ENCODE assay signal across 8 cellular contexts in the genomic region with DNA sequence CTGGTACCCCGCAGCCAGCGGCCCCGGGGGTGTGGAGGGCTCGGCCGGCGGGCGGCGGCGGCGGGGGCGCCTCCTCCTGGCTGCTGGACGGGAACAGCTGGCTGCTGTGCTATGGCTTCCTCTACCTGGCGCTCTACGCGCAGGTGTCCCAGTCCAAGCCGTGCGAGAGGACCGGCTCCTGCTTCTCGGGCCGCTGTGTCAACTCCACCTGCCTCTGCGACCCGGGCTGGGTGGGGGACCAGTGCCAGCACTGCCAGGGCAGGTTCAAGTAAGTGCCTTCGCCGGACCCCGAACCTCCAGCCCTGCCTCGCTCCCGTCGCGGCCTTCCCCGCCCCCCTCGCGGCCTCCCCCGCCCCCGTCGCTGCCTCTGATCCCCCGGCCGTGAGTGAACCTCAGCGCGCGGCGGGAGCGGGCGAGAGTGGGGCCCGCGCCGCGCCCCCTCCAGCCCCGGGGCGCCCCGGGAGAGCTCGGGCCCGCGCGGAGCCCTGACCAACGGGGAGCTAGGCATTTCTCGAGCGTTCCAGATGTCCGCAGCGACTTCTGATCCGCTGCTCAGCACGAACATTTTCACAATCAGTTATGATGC. TPM values are rescaled to one million over a fixed set of nuclear protein-coding genes. Genes with fewer than 3 reads are reported as not detected.
DNase-seq lines count a peak whose midpoint lies in the region; ATAC-seq and TF ChIP-seq lines count a peak whose summit lies in the region.

No MANE protein-coding gene starts in this region.

- DNase-seq in HL-60 (ENCODE audit: low read depth in 1 of 2, low spot score in 1 of 2) (no peak), GDM1 (lab: John Stamatoyannopoulos, UW) (no peak)
- peak in 1 of 2 donors; percentile 21 for DNase-seq in activated naive CD4-positive, alpha-beta T cell treated with anti-CD3 and anti-CD28 coated beads, Interleukin-2, amount 50 U/mL, for 72 hours (ENCODE audit: low spot score in 2 of 2)
- no peak for DNase-seq in stimulated activated naive B cell treated with anti-CD40 and anti-IgM and Interleukin-4, amounts not matched to agents 10 μg/mL and 1 μg/mL and 100 μg/mL, for 72 hours
- DNase-seq in activated CD4-positive, CD25-positive, alpha-beta regulatory T cell (lab: John Stamatoyannopoulos, UW): no peak

- peaks cover 4 to 16% of the 10 kb centered on the region in 2 donors for H3K4me1 Mint-ChIP-seq in stimulated activated naive B cell treated with anti-CD40 and anti-IgM and Interleukin-4, amounts not matched to agents 10 μg/mL and 1 μg/mL and 100 μg/mL, for 72 hours

- H3K9me3 Mint-ChIP-seq in activated naive CD4-positive, alpha-beta T cell treated with anti-CD3 and anti-CD28 coated beads, Interleukin-2, amount 50 U/mL, for 72 hours: no peaks in the 10 kb centered on the region
- no peaks in the 10 kb centered on the region for H3K9me3 Mint-ChIP-seq in stimulated activated naive B cell treated with anti-CD40 and anti-IgM and Interleukin-4, amounts not matched to agents 10 μg/mL and 1 μg/mL and 100 μg/mL, for 72 hours

- peak; percentile 36 for TF ChIP-seq CTCF in GM12873 (IDR thresholded peaks at IDR 0.05; ENCODE audit: insufficient read depth, low read depth, low read length, missing control alignments)
- no peak for TF ChIP-seq CTCF in HL-60 (IDR thresholded peaks at IDR 0.05; ENCODE audit: insufficient read depth, low read length)

- H3K27ac Mint-ChIP-seq in activated naive CD4-positive, alpha-beta T cell treated with anti-CD3 and anti-CD28 coated beads, Interleukin-2, amount 50 U/mL, for 72 hours: no peak overlapping the region
- H3K27ac Mint-ChIP-seq in stimulated activated naive B cell treated with anti-CD40 and anti-IgM and Interleukin-4, amounts not matched to agents 10 μg/mL and 1 μg/mL and 100 μg/mL, for 72 hours: no peak overlapping the region

- 0 out of 2 replicates have a peak overlapping the region, but pooled peaks have one; percentile 18 for H3K4me3 ChIP-seq in HL-60 (replicated peaks; ENCODE audit: insufficient read depth, low read length)
- H3K4me3 ChIP-seq in iPS-18c (ENCODE audit: insufficient read depth, low read depth, low read length): peak overlapping the region; percentile 78

- H3K27ac ChIP-seq in HL-60 (replicated peaks): no peak overlapping the region

- peak; percentile 45 for ATAC-seq in GM21447 (IDR thresholded peaks at IDR 0.05; ENCODE audit: unreplicated experiment)
- peak; percentile 20 to 66 for ATAC-seq in activated naive CD4-positive, alpha-beta T cell treated with anti-CD3 and anti-CD28 coated beads, Interleukin-2, amount 50 U/mL, for 72 hours
- ATAC-seq in stimulated activated naive B cell treated with anti-CD40 and anti-IgM and Interleukin-4, amounts not matched to agents 10 μg/mL and 1 μg/mL and 100 μg/mL, for 72 hours (replicated peaks): peak; percentile 63 to 69

- H3K9me3 ChIP-seq in iPS-18c (ENCODE audit: control insufficient read depth, insufficient read depth, low read length): no peaks in the 10 kb centered on the region

- peaks cover 31% of the 10 kb centered on the region for H3K27me3 ChIP-seq in HL-60 (ENCODE audit: insufficient read depth, poor library complexity, severe bottlenecking)

- H3K4me3 Mint-ChIP-seq in stimulated activated naive B cell treated with anti-CD40 and anti-IgM and Interleukin-4, amounts not matched to agents 10 μg/mL and 1 μg/mL and 100 μg/mL, for 72 hours: peak overlapping the region; percentile 63 to 82

- peaks cover 20 to 48% of the 10 kb centered on the region in 2 donors for H3K27me3 Mint-ChIP-seq in stimulated activated naive B cell treated with anti-CD40 and anti-IgM and Interleukin-4, amounts not matched to agents 10 μg/mL and 1 μg/mL and 100 μg/mL, for 72 hours

- H3K36me3 Mint-ChIP-seq in activated naive CD4-positive, alpha-beta T cell treated with anti-CD3 and anti-CD28 coated beads, Interleukin-2, amount 50 U/mL, for 72 hours: peaks cover 0 to 11% of the 10 kb centered on the region in 2 donors
- no peaks in the 10 kb centered on the region for H3K36me3 Mint-ChIP-seq in stimulated activated naive B cell treated with anti-CD40 and anti-IgM and Interleukin-4, amounts not matched to agents 10 μg/mL and 1 μg/mL and 100 μg/mL, for 72 hours

RNA-seq across cellular contexts. Expression of a gene that starts 0.7 kb away (rescaled TPM):
- under 1 TPM in 1 of 2 donors, not detected in 1; 0.62 TPM for total RNA-seq in activated naive CD4-positive, alpha-beta T cell treated with anti-CD3 and anti-CD28 coated beads, Interleukin-2, amount 50 U/mL, for 72 hours
